1 cellular context compared by ENCODE assay signal in the genomic region with DNA sequence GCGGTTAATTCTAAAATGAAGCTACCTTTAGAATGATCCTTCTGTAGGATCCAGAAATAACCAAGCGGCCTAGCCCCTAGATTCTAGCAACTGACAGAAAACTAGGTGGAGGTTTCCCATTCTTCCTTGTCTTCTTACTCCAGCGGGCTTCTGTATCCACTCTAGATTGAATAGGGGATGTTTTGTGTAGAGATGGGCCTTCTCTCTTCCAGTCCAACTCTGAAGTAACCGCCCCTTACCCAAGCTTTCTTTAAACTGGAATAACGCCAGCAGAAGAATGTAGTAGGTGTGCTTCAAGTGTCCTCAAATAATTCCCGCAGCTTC.
TF ChIP-seq lines count a peak whose summit lies in the region.

No MANE protein-coding gene starts in this region.

TF ChIP-seq in IMR-90, 13 proteins besides CTCF, POLR2A, EP300 and RAD21 (continued from another document):
- TF ChIP-seq, protein P1, sequence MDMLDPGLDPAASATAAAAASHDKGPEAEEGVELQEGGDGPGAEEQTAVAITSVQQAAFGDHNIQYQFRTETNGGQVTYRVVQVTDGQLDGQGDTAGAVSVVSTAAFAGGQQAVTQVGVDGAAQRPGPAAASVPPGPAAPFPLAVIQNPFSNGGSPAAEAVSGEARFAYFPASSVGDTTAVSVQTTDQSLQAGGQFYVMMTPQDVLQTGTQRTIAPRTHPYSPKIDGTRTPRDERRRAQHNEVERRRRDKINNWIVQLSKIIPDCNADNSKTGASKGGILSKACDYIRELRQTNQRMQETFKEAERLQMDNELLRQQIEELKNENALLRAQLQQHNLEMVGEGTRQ (IDR thresholded peaks at IDR 0.05; ENCODE audit: low read depth, low read length), result no peak
- TF ChIP-seq MAFK (IDR thresholded peaks at IDR 0.05; ENCODE audit: low read depth, low read length) (no peak), CEBPB (IDR thresholded peaks at IDR 0.05; ENCODE audit: low read depth, low read length) (no peak)
